In genomic region chr2:113754989-113755689, GRCh38 we compare ENCODE assay signal across 1 cellular context.
TF ChIP-seq lines count a peak whose summit lies in the region.

No MANE protein-coding gene starts in this region.

TF ChIP-seq in HCT116, 20 proteins besides CTCF, POLR2A, EP300 and RAD21 (continued from another document):
- TF ChIP-seq ATF3 (IDR thresholded peaks at IDR 0.05) (no peak), EZH2 (IDR thresholded peaks at IDR 0.05) (no peak)
TF ChIP-seq in HCT116: peak in this region for 0.
